In genomic region chr15:42605281-42605744, GRCh38 we compare ENCODE assay signal across 9 cellular contexts. TPM values are rescaled to one million over a fixed set of nuclear protein-coding genes. Genes with fewer than 3 reads are reported as not detected.
DNase-seq lines count a peak whose midpoint lies in the region; ATAC-seq, FAIRE-seq and TF ChIP-seq lines count a peak whose summit lies in the region.
"Had no signal": no experiment of that assay in that cellular context is flagged by ENCODE, and none has a peak within 500 bp of the region (broad histone marks: within the 10 kb centered on the region; RNA-seq: fewer than 3 reads in every experiment).

No MANE protein-coding gene starts in this region.

- DNase-seq in right lobe of liver = no peak
- DNase-seq in HepG2 (ENCODE audit: low spot score) = no peak
- DNase-seq in OCI-M1 (lab: John Stamatoyannopoulos, UW) = peak; percentile 43
- peak in 1 of 2 donors; percentile 25 for DNase-seq in heart right ventricle
- DNase-seq in aorta = no peak
- DNase-seq in NCI-H1105 treated with DMSO at 0.1 percent for 48 hours (lab: John Stamatoyannopoulos, UW) = no peak
- DNase-seq: NCI-H1930 had no signal

- no peaks in the 10 kb centered on the region for H3K79me2 ChIP-seq in HepG2 (ENCODE audit: insufficient read depth, low read length)

- no peak for FAIRE-seq in HepG2 (lab: Jason Lieb, UNC)

- H2AFZ ChIP-seq in HepG2 (ENCODE audit: low read length) = no peak overlapping the region

- no peak overlapping the region for H3K27ac ChIP-seq in right lobe of liver
- no peak overlapping the region for H3K27ac ChIP-seq in HepG2 (ENCODE audit: extremely low read length, insufficient read depth, low read length)
- H3K27ac ChIP-seq in heart right ventricle = peak overlapping the region in 8 of 10 donors; percentile 32 to 77 (median 63)
- peak overlapping the region; percentile 28 to 53 for H3K27ac ChIP-seq in aorta (ENCODE audit: low read depth in 1 of 2, low read length in 2 of 2)

- no peak for TF ChIP-seq CTCF in right lobe of liver (IDR thresholded peaks at IDR 0.05)
- no peak for TF ChIP-seq CTCF in HepG2 (CRISPR knock-in tag; IDR thresholded peaks at IDR 0.05)
- no peak for TF ChIP-seq CTCF in heart right ventricle (IDR thresholded peaks at IDR 0.05)

- H3K36me3 ChIP-seq in right lobe of liver (no peaks in the 10 kb centered on the region), HepG2 (replicated peaks in 1 of 2; ENCODE audit: control insufficient read depth in 1 of 2, insufficient read depth in 2 of 2, low read length in 2 of 2) (no peaks in the 10 kb centered on the region; a peak in 2 of 5 replicates), heart right ventricle (peaks cover 0 to 5% (median 0%) of the 10 kb centered on the region in 9 donors), aorta (ENCODE audit: control insufficient read depth in 1 of 2, insufficient read depth in 2 of 2, low read length in 1 of 2) (no peaks in the 10 kb centered on the region)

- BruUV-seq in HepG2 (replicated peaks; lab: Mats Ljungman, UMichigan) = no TSS peak

- WGBS in right lobe of liver (ENCODE audit: insufficient coverage, low coverage, low lambda C conversion rate, missing lambda C conversion rate) = 68% methylated on average over 4 of the region's 4 CpGs
- 100% methylated on average over 4 of the region's 4 CpGs for WGBS in HepG2 (ENCODE audit: low lambda C conversion rate)
- 42 to 51% methylated on average over 4 of the region's 4 CpGs for WGBS in heart right ventricle, 2 donors
- 67 to 72% methylated on average over 4 of the region's 4 CpGs for WGBS in aorta, 2 donors

- TF ChIP-seq RAD21 in HepG2 (CRISPR knock-in tag; IDR thresholded peaks at IDR 0.05) = no peak

- peak; percentile 38 to 58 (median 52) for ATAC-seq in right lobe of liver
- no peak for ATAC-seq in HepG2
- peak; percentile 50 to 82 (median 72) for ATAC-seq in heart right ventricle
- no peak for ATAC-seq in aorta (ENCODE audit: low FRiP score)
- no peak for ATAC-seq in HG02840 (IDR thresholded peaks at IDR 0.05; ENCODE audit: low FRiP score, unreplicated experiment)
- no peak for ATAC-seq in GM19397 (IDR thresholded peaks at IDR 0.05; ENCODE audit: unreplicated experiment)

- TF ChIP-seq EP300 in HepG2 (IDR thresholded peaks at IDR 0.05; ENCODE audit: low read depth in 2 of 2, low read length in 2 of 2) (no peak), HepG2 (CRISPR knock-in tag; IDR thresholded peaks at IDR 0.05; ENCODE audit: borderline replicate concordance) (no peak)

- CTCF ChIA-PET in HepG2 (lab: Yijun Ruan, JAX; ENCODE audit: low intra/inter-chr PET ratio, low total read pairs) = no interaction called here

- H3K9me3 ChIP-seq in right lobe of liver (no peaks in the 10 kb centered on the region), HepG2 (ENCODE audit: low read length) (no peaks in the 10 kb centered on the region), heart right ventricle (no peaks in the 10 kb centered on the region), aorta (ENCODE audit: control insufficient read depth, low read length) (no peaks in the 10 kb centered on the region)

- H3K27me3 ChIP-seq in right lobe of liver (no peaks in the 10 kb centered on the region), HepG2 (ENCODE audit: control insufficient read depth in 1 of 2, insufficient read depth in 2 of 2, low read length in 2 of 2) (no peaks in the 10 kb centered on the region), heart right ventricle (no peaks in the 10 kb centered on the region), aorta (ENCODE audit: control insufficient read depth in 1 of 2, insufficient read depth in 2 of 2, low read length in 1 of 2) (peaks cover 0 to 1% of the 10 kb centered on the region in 2 donors)

- intact Hi-C loops in right lobe of liver (cut with DNase I) (no loop called here), HepG2 (cut with micrococcal nuclease; ENCODE audit: unreplicated experiment) (no loop called here), heart right ventricle (cut with DNase I) (no loop called here), aorta (cut with DNase I) (no loop called here)

- H3K4me3 ChIP-seq in right lobe of liver (no peak overlapping the region), HepG2 (replicated peaks in 1 of 3; ENCODE audit: insufficient read depth in 1 of 3, low read depth in 2 of 3, low read length in 3 of 3) (no peak overlapping the region), heart right ventricle (peak overlapping the region in 1 of 10 donors; percentile 16), aorta (ENCODE audit: low read length in 2 of 2) (no peak overlapping the region)

- H3K4me2 ChIP-seq in HepG2 (ENCODE audit: low read depth, low read length) = no peak overlapping the region

- POLR2A ChIA-PET in HepG2 (lab: Yijun Ruan, JAX) = no interaction called here

- no peaks in the 10 kb centered on the region for H4K20me1 ChIP-seq in HepG2 (ENCODE audit: insufficient read depth, low read length)

- H3K9ac ChIP-seq in HepG2 (ENCODE audit: insufficient read depth, low read depth, low read length) = no peak overlapping the region

- in situ Hi-C loops in HepG2 (cut with HindIII; ENCODE audit: extremely low pct_ligation_motif_present, low pct_unique_long_range_greater_than_20kb) = no loop called here

- no peak for TF ChIP-seq POLR2A in right lobe of liver (IDR thresholded peaks at IDR 0.05)
- no peak for TF ChIP-seq POLR2A in HepG2 (IDR thresholded peaks at IDR 0.05; ENCODE audit: insufficient read depth in 1 of 2, low read depth in 2 of 2, low read length in 2 of 2)

- no peaks in the 10 kb centered on the region for H3K4me1 ChIP-seq in right lobe of liver
- peaks cover 11% of the 10 kb centered on the region for H3K4me1 ChIP-seq in HepG2 (ENCODE audit: insufficient read depth, low read length)
- peaks cover 8 to 71% (median 46%) of the 10 kb centered on the region in 9 donors for H3K4me1 ChIP-seq in heart right ventricle
- peaks cover 5 to 6% of the 10 kb centered on the region in 2 donors for H3K4me1 ChIP-seq in aorta (ENCODE audit: control insufficient read depth in 1 of 2, insufficient read depth in 2 of 2, low read length in 2 of 2)

RNA-seq across cellular contexts. Expression of gene STARD9, which starts 29.9 kb away (rescaled TPM):
- 1 to 10 TPM in 5 of 6 experiments, under 1 TPM in 1; 0.70 to 3.1 (median 1.5) TPM for total RNA-seq in right lobe of liver
- total RNA-seq in HepG2 (2016; rRNA removed; fragmentation: Illumina TruSeq; extraction: Trizol) = 2.7 and 5.3 TPM in 2 replicates
- 1.0 and 1.3 TPM in 2 replicates for total RNA-seq in HepG2 (2016; cell fraction: cytosol; rRNA removed; fragmentation: Illumina TruSeq; extraction: Trizol; ENCODE audit: low read depth)
- 2.6 and 4.9 TPM in 2 replicates for total RNA-seq in HepG2 (2016; cell fraction: insoluble cytoplasmic fraction; rRNA removed; fragmentation: Illumina TruSeq; extraction: Trizol)
- total RNA-seq in HepG2 (2016; cell fraction: membrane; rRNA removed; fragmentation: Illumina TruSeq; extraction: Trizol) = 0.86 and 1.4 TPM in 2 replicates
- 9.0 and 12.9 TPM in 2 replicates for total RNA-seq in HepG2 (2016; cell fraction: nucleus; rRNA removed; fragmentation: Illumina TruSeq; extraction: Trizol)
- 7.5 and 9.0 TPM in 2 replicates for polyA plus RNA-seq in HepG2 (2011; rRNA removed)
- 1.7 and 1.9 TPM in 2 replicates for polyA plus RNA-seq in HepG2 (2011; cell fraction: cytosol; rRNA removed)
- polyA plus RNA-seq in HepG2 (2011; cell fraction: nucleus; rRNA removed) = 57.0 and 60.2 TPM in 2 replicates
- 5.9 and 8.8 TPM in 2 replicates for polyA plus RNA-seq in HepG2 (2012)
- polyA plus RNA-seq in HepG2 (2016; cell fraction: cytosol; fragmentation: Illumina TruSeq; extraction: Trizol; ENCODE audit: low read depth) = 0.23 and 0.53 TPM in 2 replicates
- polyA plus RNA-seq in HepG2 (2016; cell fraction: insoluble cytoplasmic fraction; fragmentation: Illumina TruSeq; extraction: Trizol; ENCODE audit: low read depth) = 1.4 and 1.8 TPM in 2 replicates
- polyA plus RNA-seq in HepG2 (2016; cell fraction: membrane; fragmentation: Illumina TruSeq; extraction: Trizol; ENCODE audit: low read depth) = 0.34 and 0.55 TPM in 2 replicates
- 20.5 and 20.8 TPM in 2 replicates for polyA plus RNA-seq in HepG2 (2016; cell fraction: nucleus; fragmentation: Illumina TruSeq; extraction: Trizol; ENCODE audit: insufficient read depth, low read depth)
- 8.8 and 8.9 TPM in 2 replicates for polyA minus RNA-seq in HepG2 (2011; rRNA and poly(A)+ RNA removed; ENCODE audit: low replicate concordance)
- 1.9 and 2.0 TPM in 2 replicates for polyA minus RNA-seq in HepG2 (2011; cell fraction: cytosol; rRNA and poly(A)+ RNA removed)
- polyA minus RNA-seq in HepG2 (2011; cell fraction: nucleus; rRNA and poly(A)+ RNA removed) = 28.7 and 30.3 TPM in 2 replicates
- total RNA-seq in heart right ventricle = 1 to 10 TPM; 2.7 to 9.6 (median 6.1) TPM
- 10 to 100 TPM in 1 of 2 donors, 1 to 10 TPM in 1; 2.3 to 15.7 TPM for polyA plus RNA-seq in heart right ventricle
- total RNA-seq in aorta = 10 to 100 TPM; 38.7 to 65.8 TPM
- polyA plus RNA-seq in aorta = 10 to 100 TPM in 1 of 2 donors, 1 to 10 TPM in 1; 3.3 to 14.2 TPM

RNA-seq across cellular contexts. Expression of gene HAUS2, which starts 56.7 kb away (rescaled TPM):
- total RNA-seq in right lobe of liver (10 to 100 TPM in 3 of 6 experiments, 1 to 10 TPM in 3; 5.8 to 19.5 (median 8.6) TPM), HepG2 (2016; rRNA removed; fragmentation: Illumina TruSeq; extraction: Trizol) (32.9 and 49.4 TPM in 2 replicates), heart right ventricle (10 to 100 TPM in 8 of 10 donors, 1 to 10 TPM in 2; 8.5 to 17.0 (median 11.9) TPM), aorta (10 to 100 TPM; 16.0 to 21.9 TPM)
- 8.7 and 10.9 TPM in 2 replicates for total RNA-seq in HepG2 (2016; cell fraction: cytosol; rRNA removed; fragmentation: Illumina TruSeq; extraction: Trizol; ENCODE audit: low read depth)
- 32.1 and 46.9 TPM in 2 replicates for total RNA-seq in HepG2 (2016; cell fraction: insoluble cytoplasmic fraction; rRNA removed; fragmentation: Illumina TruSeq; extraction: Trizol)
- total RNA-seq in HepG2 (2016; cell fraction: membrane; rRNA removed; fragmentation: Illumina TruSeq; extraction: Trizol) = 18.3 and 18.9 TPM in 2 replicates
- total RNA-seq in HepG2 (2016; cell fraction: nucleus; rRNA removed; fragmentation: Illumina TruSeq; extraction: Trizol) = 11.2 and 15.2 TPM in 2 replicates
- polyA plus RNA-seq in HepG2 (2011; rRNA removed) (10.0 and 11.6 TPM in 2 replicates), heart right ventricle (1 to 10 TPM; 5.5 to 9.1 TPM), aorta (10 to 100 TPM in 1 of 2 donors, 1 to 10 TPM in 1; 7.3 to 14.7 TPM)
- polyA plus RNA-seq in HepG2 (2011; cell fraction: cytosol; rRNA removed) = 6.5 and 10.4 TPM in 2 replicates
- 3.3 and 4.6 TPM in 2 replicates for polyA plus RNA-seq in HepG2 (2011; cell fraction: nucleus; rRNA removed)
- polyA plus RNA-seq in HepG2 (2012) = 9.7 and 11.7 TPM in 2 replicates
- polyA plus RNA-seq in HepG2 (2016; cell fraction: cytosol; fragmentation: Illumina TruSeq; extraction: Trizol; ENCODE audit: low read depth) = 7.5 and 10.5 TPM in 2 replicates
- 42.4 and 46.1 TPM in 2 replicates for polyA plus RNA-seq in HepG2 (2016; cell fraction: insoluble cytoplasmic fraction; fragmentation: Illumina TruSeq; extraction: Trizol; ENCODE audit: low read depth)
- 13.8 and 16.6 TPM in 2 replicates for polyA plus RNA-seq in HepG2 (2016; cell fraction: membrane; fragmentation: Illumina TruSeq; extraction: Trizol; ENCODE audit: low read depth)
- 17.3 and 19.7 TPM in 2 replicates for polyA plus RNA-seq in HepG2 (2016; cell fraction: nucleus; fragmentation: Illumina TruSeq; extraction: Trizol; ENCODE audit: insufficient read depth, low read depth)
- polyA minus RNA-seq in HepG2 (2011; rRNA and poly(A)+ RNA removed; ENCODE audit: low replicate concordance) = 2.0 and 13.0 TPM in 2 replicates
- 7.4 and 11.5 TPM in 2 replicates for polyA minus RNA-seq in HepG2 (2011; cell fraction: cytosol; rRNA and poly(A)+ RNA removed)
- polyA minus RNA-seq in HepG2 (2011; cell fraction: nucleus; rRNA and poly(A)+ RNA removed) = 5.2 and 6.3 TPM in 2 replicates

RNA-seq across cellular contexts. Expression of gene LRRC57, which starts 56.7 kb away (rescaled TPM):
- total RNA-seq in right lobe of liver (10 to 100 TPM in 3 of 6 experiments, 1 to 10 TPM in 3; 8.5 to 10.8 (median 10.1) TPM), HepG2 (2016; rRNA removed; fragmentation: Illumina TruSeq; extraction: Trizol) (14.8 and 26.0 TPM in 2 replicates), heart right ventricle (10 to 100 TPM; 12.1 to 24.6 (median 16.6) TPM), aorta (10 to 100 TPM; 16.8 to 20.8 TPM)
- 1.7 and 3.9 TPM in 2 replicates for total RNA-seq in HepG2 (2016; cell fraction: cytosol; rRNA removed; fragmentation: Illumina TruSeq; extraction: Trizol; ENCODE audit: low read depth)
- total RNA-seq in HepG2 (2016; cell fraction: insoluble cytoplasmic fraction; rRNA removed; fragmentation: Illumina TruSeq; extraction: Trizol) = 16.4 and 25.0 TPM in 2 replicates
- total RNA-seq in HepG2 (2016; cell fraction: membrane; rRNA removed; fragmentation: Illumina TruSeq; extraction: Trizol) = 5.9 and 7.8 TPM in 2 replicates
- 8.2 and 9.4 TPM in 2 replicates for total RNA-seq in HepG2 (2016; cell fraction: nucleus; rRNA removed; fragmentation: Illumina TruSeq; extraction: Trizol)
- polyA plus RNA-seq in HepG2 (2011; rRNA removed) (4.1 and 5.8 TPM in 2 replicates), heart right ventricle (1 to 10 TPM; 3.7 to 6.9 TPM), aorta (10 to 100 TPM in 1 of 2 donors, 1 to 10 TPM in 1; 5.1 to 10.2 TPM)
- polyA plus RNA-seq in HepG2 (2011; cell fraction: cytosol; rRNA removed) = 4.0 and 6.6 TPM in 2 replicates
- polyA plus RNA-seq in HepG2 (2011; cell fraction: nucleus; rRNA removed) = 3.5 and 4.5 TPM in 2 replicates
- polyA plus RNA-seq in HepG2 (2012) = 5.1 and 5.9 TPM in 2 replicates
- 0.71 and 0.75 TPM in 2 replicates for polyA plus RNA-seq in HepG2 (2016; cell fraction: cytosol; fragmentation: Illumina TruSeq; extraction: Trizol; ENCODE audit: low read depth)
- 16.5 and 17.4 TPM in 2 replicates for polyA plus RNA-seq in HepG2 (2016; cell fraction: insoluble cytoplasmic fraction; fragmentation: Illumina TruSeq; extraction: Trizol; ENCODE audit: low read depth)
- polyA plus RNA-seq in HepG2 (2016; cell fraction: membrane; fragmentation: Illumina TruSeq; extraction: Trizol; ENCODE audit: low read depth) = 2.4 and 3.5 TPM in 2 replicates
- polyA plus RNA-seq in HepG2 (2016; cell fraction: nucleus; fragmentation: Illumina TruSeq; extraction: Trizol; ENCODE audit: insufficient read depth, low read depth) = 11.6 and 12.8 TPM in 2 replicates
- polyA minus RNA-seq in HepG2 (2011; rRNA and poly(A)+ RNA removed; ENCODE audit: low replicate concordance) = 5.2 and 9.8 TPM in 2 replicates
- 3.0 and 4.5 TPM in 2 replicates for polyA minus RNA-seq in HepG2 (2011; cell fraction: cytosol; rRNA and poly(A)+ RNA removed)
- 4.8 and 5.7 TPM in 2 replicates for polyA minus RNA-seq in HepG2 (2011; cell fraction: nucleus; rRNA and poly(A)+ RNA removed)

Comparison
In these comparisons a context has a peak if more than half of its experiments do, and no peak if none do; other contexts are left out.
1. ATAC-seq: peak in right lobe of liver (4 of 4) and heart right ventricle (8 of 8); none in HepG2 (single experiment), aorta (single experiment), HG02840 (single experiment) and GM19397 (single experiment).
2. H3K27ac ChIP-seq: peak in heart right ventricle (8 of 10) and aorta (2 of 2); none in right lobe of liver (0 of 3) and HepG2 (single experiment).